ENCODE assay signal across 19 cellular contexts in the genomic region with DNA sequence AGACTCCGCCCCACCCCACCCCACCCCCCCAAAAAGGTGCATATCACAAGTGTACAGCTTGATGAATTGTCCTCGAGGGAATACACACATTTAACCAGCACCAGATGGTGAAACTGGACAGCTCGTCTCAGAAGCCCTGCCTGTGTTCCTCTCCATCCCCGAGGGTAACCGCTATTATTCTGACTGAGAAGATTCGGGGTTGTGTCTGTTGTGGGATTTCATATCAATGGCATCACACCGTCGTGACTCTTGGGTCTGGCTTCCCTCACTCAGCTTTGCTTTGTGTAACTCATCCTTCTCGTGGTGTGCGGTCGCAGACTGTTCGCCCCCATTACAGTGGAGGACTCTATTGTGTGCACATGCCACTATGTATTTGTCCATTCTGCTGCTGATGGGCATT. TPM values are rescaled to one million over a fixed set of nuclear protein-coding genes. Genes with fewer than 3 reads are reported as not detected.
DNase-seq lines count a peak whose midpoint lies in the region; ATAC-seq and TF ChIP-seq lines count a peak whose summit lies in the region.
"Had no signal": no experiment of that assay in that cellular context is flagged by ENCODE, and none has a peak within 500 bp of the region (broad histone marks: within the 10 kb centered on the region; RNA-seq: fewer than 3 reads in every experiment).

No MANE protein-coding gene starts in this region.

- H3K79me2 ChIP-seq in HCT116 (ENCODE audit: insufficient read depth, low read length), result peaks cover 32% of the 10 kb centered on the region; the same call in 1 of the 2 replicates

- no peaks in the 10 kb centered on the region for H4K20me1 ChIP-seq in HCT116 (ENCODE audit: insufficient read depth)

- TF ChIP-seq CTCF in HCT116 (IDR thresholded peaks at IDR 0.05 in 2 of 3, conservative IDR thresholded peaks at IDR 0.05 in 1 of 3; ENCODE audit: borderline replicate concordance in 1 of 3, insufficient read depth in 1 of 3, low read depth in 2 of 3, low read length in 2 of 3) (no peak), nephron progenitor cell (IDR thresholded peaks at IDR 0.05) (no peak)

- H3K4me3 ChIP-seq in HCT116 (replicated peaks in 1 of 2; ENCODE audit: low read depth in 1 of 2, low read length in 2 of 2) (no peak overlapping the region; a peak in 1 of 4 replicates), H7 (ENCODE audit: insufficient read depth, low read depth, low read length) (no peak overlapping the region)
- H3K4me3 ChIP-seq: esophagus muscularis mucosa had no signal

- H3K4me3 Mint-ChIP-seq in nephron progenitor cell, result no peak overlapping the region
- H3K4me3 Mint-ChIP-seq: dendritic cell treated with granulocyte-macrophage colony-stimulating factor and Interleukin-4, amounts not matched to agents 40 ng/mL and 50 ng/mL, for 4 days; stimulated activated memory B cell treated with anti-CD40 and anti-IgM and Interleukin-4, amounts not matched to agents 10 μg/mL and 1 μg/mL and 100 μg/mL, for 72 hours had no signal

- BruUV-seq in HCT116 (replicated peaks; lab: Mats Ljungman, UMichigan), result no TSS peak

- no peaks in the 10 kb centered on the region for H3K36me3 Mint-ChIP-seq in nephron progenitor cell (ENCODE audit: low read depth)
- H3K36me3 Mint-ChIP-seq: stimulated activated memory B cell treated with anti-CD40 and anti-IgM and Interleukin-4, amounts not matched to agents 10 μg/mL and 1 μg/mL and 100 μg/mL, for 72 hours had no signal

- no peak overlapping the region for H2AFZ ChIP-seq in HCT116 (ENCODE audit: low read depth, low read length, poor library complexity, severe bottlenecking)

- H3K4me1 ChIP-seq in HCT116 (ENCODE audit: control insufficient read depth in 1 of 2, insufficient read depth in 2 of 2, low read length in 2 of 2), result peaks cover 62 to 65% of the 10 kb centered on the region in 2 experiments
- H3K4me1 ChIP-seq: BE2C had no signal

- DNase-seq in AG08395 (ENCODE audit: low spot score), result peak; percentile 66
- no peak for DNase-seq in HCT116 (ENCODE audit: low read depth, low spot score)
- no peak for DNase-seq in nephron progenitor cell
- no peak for DNase-seq in AML-193 (lab: John Stamatoyannopoulos, UW)
- no peak for DNase-seq in H7
- DNase-seq: anterior cingulate cortex, BE2C, DND-41, GOT3, NCI-H1048 had no signal

- no peaks in the 10 kb centered on the region for H3K9me2 ChIP-seq in HCT116 (ENCODE audit: insufficient read depth)

- H3K27me3 ChIP-seq in HCT116 (ENCODE audit: insufficient read depth, low read length) (no peaks in the 10 kb centered on the region), H7 (ENCODE audit: control insufficient read depth, insufficient read depth, low read length) (no peaks in the 10 kb centered on the region)
- H3K27me3 ChIP-seq: BE2C, esophagus muscularis mucosa had no signal

- H3K9me3 ChIP-seq in HCT116 (ENCODE audit: control insufficient read depth in 1 of 2, insufficient read depth in 1 of 2, low read depth in 1 of 2, low read length in 2 of 2), result no peaks in the 10 kb centered on the region
- H3K9me3 ChIP-seq: BE2C, esophagus muscularis mucosa had no signal

- H3K27ac Mint-ChIP-seq in nephron progenitor cell, result peak overlapping the region; percentile 68
- H3K27ac Mint-ChIP-seq: activated T-helper 2 cell treated with anti-CD3 and anti-CD28 coated beads, Interferon-gamma antibody, Interleukin-2, Interleukin-4, amounts not matched to agents 10 μg/mL and 5 μg/mL and 100 μg/mL, durations not matched to agents 14 hours and 24 hours and 36 hours; dendritic cell treated with granulocyte-macrophage colony-stimulating factor and Interleukin-4, amounts not matched to agents 40 ng/mL and 50 ng/mL, for 4 days; stimulated activated memory B cell treated with anti-CD40 and anti-IgM and Interleukin-4, amounts not matched to agents 10 μg/mL and 1 μg/mL and 100 μg/mL, for 72 hours had no signal

- peak overlapping the region; percentile 71 for H3K4me2 ChIP-seq in HCT116 (ENCODE audit: low read length)

- H3K9ac ChIP-seq in HCT116 (ENCODE audit: low read length), result peak overlapping the region; percentile 60

- POLR2A ChIA-PET in HCT116 (lab: Charles Lee), result no interaction called here

- ATAC-seq in HCT116 (no peak), SK-N-SH treated with all-trans-retinoic acid at 6 μM for 48 hours (peak; percentile 53), HG03025 (IDR thresholded peaks at IDR 0.05; ENCODE audit: low FRiP score, unreplicated experiment) (no peak), esophagus mucosa (no peak)
- ATAC-seq: HepG2; left lobe of liver; stimulated activated memory B cell treated with anti-CD40 and anti-IgM and Interleukin-4, amounts not matched to agents 10 μg/mL and 1 μg/mL and 100 μg/mL, for 72 hours had no signal

- no peaks in the 10 kb centered on the region for H3K9me3 Mint-ChIP-seq in nephron progenitor cell
- H3K9me3 Mint-ChIP-seq: activated T-helper 2 cell treated with anti-CD3 and anti-CD28 coated beads, Interferon-gamma antibody, Interleukin-2, Interleukin-4, amounts not matched to agents 10 μg/mL and 5 μg/mL and 100 μg/mL, durations not matched to agents 14 hours and 24 hours and 36 hours; dendritic cell treated with granulocyte-macrophage colony-stimulating factor and Interleukin-4, amounts not matched to agents 40 ng/mL and 50 ng/mL, for 4 days; stimulated activated memory B cell treated with anti-CD40 and anti-IgM and Interleukin-4, amounts not matched to agents 10 μg/mL and 1 μg/mL and 100 μg/mL, for 72 hours had no signal

- RAD21 ChIA-PET in HCT116 (lab: Charles Lee; ENCODE audit: low non-redundant PET in 1 of 2, low total read pairs in 2 of 2, uncharacterized antibody in 2 of 2, unreplicated experiment in 2 of 2), result no interaction called here

- intact Hi-C loops in HCT116 (cut with micrococcal nuclease), result no loop called here

- no peak for TF ChIP-seq POLR2A in HCT116 (IDR thresholded peaks at IDR 0.05; ENCODE audit: borderline replicate concordance, extremely low read depth, insufficient read depth, insufficient read length)

- H3K36me3 ChIP-seq in HCT116 (ENCODE audit: control insufficient read depth in 1 of 2, insufficient read depth in 2 of 2, low read length in 2 of 2) (no peaks in the 10 kb centered on the region), H7 (replicated peaks; ENCODE audit: control insufficient read depth, insufficient read depth, low read length) (peaks cover 34% of the 10 kb centered on the region)
- H3K36me3 ChIP-seq: BE2C, esophagus muscularis mucosa had no signal

- TF ChIP-seq RAD21 in HCT116 (IDR thresholded peaks at IDR 0.05; ENCODE audit: low read depth), result no peak

- peak overlapping the region; percentile 95 for H3K27ac ChIP-seq in HCT116 (ENCODE audit: low read depth, low read length)

- peaks cover 43% of the 10 kb centered on the region for H3K4me1 Mint-ChIP-seq in nephron progenitor cell
- H3K4me1 Mint-ChIP-seq: stimulated activated memory B cell treated with anti-CD40 and anti-IgM and Interleukin-4, amounts not matched to agents 10 μg/mL and 1 μg/mL and 100 μg/mL, for 72 hours had no signal

- CTCF ChIA-PET in HCT116 (lab: Charles Lee), result interaction anchor here (3.0 kb wide), 1 partner anchor 9 kb away, joined by 19 read pairs; no protein-coding TSS in a partner anchor

- H3K27me3 Mint-ChIP-seq in nephron progenitor cell (ENCODE audit: low read depth, poor library complexity), result peaks cover 8% of the 10 kb centered on the region
- H3K27me3 Mint-ChIP-seq: dendritic cell treated with granulocyte-macrophage colony-stimulating factor and Interleukin-4, amounts not matched to agents 40 ng/mL and 50 ng/mL, for 4 days; stimulated activated memory B cell treated with anti-CD40 and anti-IgM and Interleukin-4, amounts not matched to agents 10 μg/mL and 1 μg/mL and 100 μg/mL, for 72 hours had no signal

TF ChIP-seq in HCT116, 20 proteins besides CTCF, POLR2A, EP300 and RAD21 (continues in another document):
- no peak for TF ChIP-seq CEBPB (IDR thresholded peaks at IDR 0.05; ENCODE audit: low read depth)
- no peak for TF ChIP-seq SRF (IDR thresholded peaks at IDR 0.05; ENCODE audit: low read depth)
- TF ChIP-seq, protein P1, sequence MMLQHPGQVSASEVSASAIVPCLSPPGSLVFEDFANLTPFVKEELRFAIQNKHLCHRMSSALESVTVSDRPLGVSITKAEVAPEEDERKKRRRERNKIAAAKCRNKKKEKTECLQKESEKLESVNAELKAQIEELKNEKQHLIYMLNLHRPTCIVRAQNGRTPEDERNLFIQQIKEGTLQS (IDR thresholded peaks at IDR 0.05), result no peak
- TF ChIP-seq FOSL1 (IDR thresholded peaks at IDR 0.05; ENCODE audit: low read depth), result no peak
- no peak for TF ChIP-seq CBX3 (IDR thresholded peaks at IDR 0.05; ENCODE audit: low read depth)
- no peak for TF ChIP-seq SP1 (IDR thresholded peaks at IDR 0.05; ENCODE audit: low read depth)

TF ChIP-seq in SK-N-SH treated with all-trans-retinoic acid at 6 μM for 48 hours, 23 proteins besides CTCF, POLR2A, EP300 and RAD21:
- no peak for TF ChIP-seq ZFP30 (CRISPR knock-in tag; IDR thresholded peaks at IDR 0.05)

RNA-seq across cellular contexts. Expression of a gene that starts 18.8 kb away (rescaled TPM):
- total RNA-seq in HCT116 (2021; ENCODE audit: unreplicated experiment) (37.5 TPM), esophagus mucosa (8.3 TPM)
- polyA plus RNA-seq in HCT116 (2012), result 27.1 and 29.8 TPM in 2 replicates
- 254 and 339 TPM in 2 replicates for total RNA-seq in H7 (2014; rRNA removed; shearing (Covaris generic))
